Comparison of ENCODE assay signal across 10 cellular contexts in the genomic region with DNA sequence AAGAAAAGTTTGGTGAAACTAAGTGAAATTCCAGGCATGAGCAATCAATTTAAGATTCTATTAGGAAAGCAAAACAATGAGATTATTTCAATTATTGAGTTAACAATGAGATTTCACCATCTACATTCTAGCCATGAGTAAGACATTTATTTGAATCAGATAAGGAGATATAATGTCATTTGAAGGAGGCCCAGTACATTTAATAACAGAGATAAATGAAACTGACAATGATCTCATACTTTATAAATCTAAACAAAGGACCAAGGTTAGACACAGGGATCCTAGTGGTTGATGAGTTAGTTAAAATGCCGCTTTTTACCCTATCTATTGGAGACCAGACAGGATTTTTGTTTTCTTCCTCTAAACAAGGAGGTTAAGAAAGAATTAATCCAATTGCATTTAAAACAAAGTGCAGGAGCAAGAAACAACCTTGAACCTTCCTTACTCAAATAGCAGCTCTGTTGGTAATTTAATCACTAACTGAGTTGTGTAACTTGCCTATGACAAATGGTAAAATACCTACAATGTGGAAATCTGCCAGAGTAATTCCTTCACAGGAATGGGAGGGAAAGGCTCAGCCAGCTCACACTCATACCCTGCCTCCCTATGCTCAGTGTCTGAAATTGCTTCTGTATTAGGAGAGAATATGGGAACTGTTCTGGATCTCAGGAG.
DNase-seq lines count a peak whose midpoint lies in the region; ATAC-seq, FAIRE-seq and TF ChIP-seq lines count a peak whose summit lies in the region.
"Had no signal": no experiment of that assay in that cellular context is flagged by ENCODE, and none has a peak within 500 bp of the region (broad histone marks: within the 10 kb centered on the region; RNA-seq: fewer than 3 reads in every experiment).

No MANE protein-coding gene starts in this region.

- peak overlapping the region; percentile 55 for H3K4me2 ChIP-seq in fibroblast of lung (ENCODE audit: extremely low read depth, insufficient read depth, low read length)

- CTCF ChIA-PET in BJ (lab: Yijun Ruan, JAX): interaction anchor here (0.9 to 1.3 kb wide), 5 partner anchors 11 to 176 kb away, joined by 3 to 4 read pairs (median 3); no protein-coding TSS in a partner anchor

- H3K4me3 ChIP-seq in BJ (ENCODE audit: low read depth, low read length): no peak overlapping the region
- no peak overlapping the region for H3K4me3 ChIP-seq in fibroblast of lung (replicated peaks in 1 of 4; ENCODE audit: control extremely low read depth in 1 of 4, insufficient read depth in 1 of 4, low read depth in 3 of 4, low read length in 4 of 4)

- no peak overlapping the region for H3K27ac ChIP-seq in fibroblast of lung (ENCODE audit: insufficient read depth, low read length)

- TF ChIP-seq POLR2A in erythroblast (IDR thresholded peaks at IDR 0.05; ENCODE audit: low read length): no peak
- no peak for TF ChIP-seq POLR2A in GM12892 (IDR thresholded peaks at IDR 0.05; ENCODE audit: low read depth, low read length)

- no peak overlapping the region for H2AFZ ChIP-seq in fibroblast of lung (ENCODE audit: low read length)

- no peak overlapping the region for H3K9ac ChIP-seq in fibroblast of lung (ENCODE audit: insufficient read depth, low read length)

- H3K9me3 ChIP-seq in fibroblast of lung (ENCODE audit: control insufficient read depth, insufficient read depth, low read depth, low read length): no peaks in the 10 kb centered on the region

- DNase-seq in BJ (ENCODE audit: low read depth) (peak; percentile 84), RPMI7951 (ENCODE audit: low read depth) (peak; percentile 74), fibroblast of lung (ENCODE audit: low read depth in 2 of 2) (peak; percentile 84 to 95), non-pigmented ciliary epithelial cell (ENCODE audit: low read depth) (peak; percentile 79), erythroblast (lab: John Stamatoyannopoulos, UW) (no peak), GM12892 (ENCODE audit: insufficient read length) (no peak)
- no peak for DNase-seq in stimulated activated naive CD4-positive, alpha-beta T cell treated with Interleukin-2 at 50 U/mL for 16 hours (lab: John Stamatoyannopoulos, UW)
- DNase-seq: central memory CD4-positive, alpha-beta T cell had no signal

- POLR2A ChIA-PET in BJ (lab: Charles Lee): interaction anchor here (0.6 kb wide), 1 partner anchor 116 kb away, joined by 3 read pairs; no protein-coding TSS in a partner anchor

- ATAC-seq in HG03095 (IDR thresholded peaks at IDR 0.05; ENCODE audit: unreplicated experiment): no peak

- TF ChIP-seq CTCF in BJ (IDR thresholded peaks at IDR 0.05; ENCODE audit: insufficient read depth, low read depth, low read length) (peak; percentile 24; the same call in 1 of the 2 replicates), fibroblast of lung (conservative IDR thresholded peaks at IDR 0.05 in 1 of 2, IDR thresholded peaks at IDR 0.05 in 1 of 2; ENCODE audit: low read depth in 1 of 2, low read length in 2 of 2) (peak in 1 of 2 donors; percentile 12)

- no peaks in the 10 kb centered on the region for H3K79me2 ChIP-seq in fibroblast of lung (ENCODE audit: control insufficient read depth, insufficient read depth, low read length)

- no peak for FAIRE-seq in GM12892 (lab: Jason Lieb, UNC)
- FAIRE-seq: GM19239 had no signal

- peaks cover 9% of the 10 kb centered on the region for H3K4me1 ChIP-seq in fibroblast of lung (ENCODE audit: control insufficient read depth, extremely low read depth, insufficient read depth, low read length)

- H3K27me3 ChIP-seq in BJ (ENCODE audit: control insufficient read depth, insufficient read depth, low read length) (no peaks in the 10 kb centered on the region), fibroblast of lung (ENCODE audit: control insufficient read depth, insufficient read depth, low read length) (no peaks in the 10 kb centered on the region)

- no peaks in the 10 kb centered on the region for H3K36me3 ChIP-seq in BJ (ENCODE audit: control insufficient read depth, insufficient read depth, low read length)
- H3K36me3 ChIP-seq in fibroblast of lung (ENCODE audit: control insufficient read depth, insufficient read depth, low read length): no peaks in the 10 kb centered on the region

- no peaks in the 10 kb centered on the region for H4K20me1 ChIP-seq in fibroblast of lung (ENCODE audit: control insufficient read depth, extremely low read depth, insufficient read depth, low read length)

Comparison
In these comparisons a context has a peak if more than half of its experiments do, and no peak if none do; other contexts are left out.
1. DNase-seq: peak in BJ (single experiment), RPMI7951 (single experiment), fibroblast of lung (2 of 2) and non-pigmented ciliary epithelial cell (single experiment); none in stimulated activated naive CD4-positive, alpha-beta T cell treated with Interleukin-2 at 50 U/mL for 16 hours (single experiment), erythroblast (0 of 2) and GM12892 (single experiment).